Comparison of ENCODE assay signal across 12 cellular contexts in the genomic region with DNA sequence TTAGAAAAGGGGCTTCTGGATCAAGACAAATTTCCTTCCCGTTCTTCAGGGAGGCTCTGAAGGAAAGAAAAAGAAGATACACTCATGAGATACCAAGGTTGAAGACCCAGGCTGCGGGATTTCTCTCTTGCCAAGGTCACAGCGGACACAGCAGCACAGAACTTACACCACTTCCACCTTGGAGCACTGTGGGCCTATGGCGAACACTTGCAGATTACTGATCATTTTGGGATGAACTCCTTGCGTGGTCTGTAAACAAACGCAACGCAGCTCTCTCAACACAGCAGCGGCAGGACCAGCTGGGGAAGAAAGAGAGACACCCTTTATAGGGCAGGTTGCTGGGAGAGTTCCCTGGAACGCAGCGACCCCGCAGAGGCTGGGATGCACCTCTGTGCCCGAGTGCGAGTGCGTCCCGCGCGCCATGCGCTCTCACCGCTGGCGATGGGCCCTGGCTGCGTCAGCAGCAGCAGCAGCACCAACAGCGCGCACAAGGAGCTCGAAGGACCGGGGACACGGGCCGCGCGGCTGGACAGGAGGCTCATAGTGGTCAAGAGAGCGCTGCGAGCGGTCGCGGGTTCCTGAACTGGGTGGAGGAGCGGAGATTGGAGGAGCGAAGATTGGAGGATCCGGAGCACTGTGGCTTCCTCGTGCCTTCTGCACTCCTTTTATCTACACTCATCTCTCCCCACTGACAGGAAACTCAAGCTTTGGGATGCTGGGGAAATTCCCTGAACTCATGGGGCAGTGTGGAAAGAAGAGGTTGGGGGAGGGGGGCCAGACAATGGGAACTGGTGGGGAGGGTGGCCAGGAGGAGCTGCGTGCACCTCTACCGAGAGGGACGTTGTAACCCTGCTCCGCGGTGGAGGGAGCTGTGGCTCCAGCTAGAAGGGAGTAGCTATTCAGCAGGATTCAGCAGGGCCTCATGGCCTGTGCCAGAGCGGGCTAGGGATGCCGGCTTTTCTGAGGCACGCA. TPM values are rescaled to one million over a fixed set of nuclear protein-coding genes. Genes with fewer than 3 reads are reported as not detected.
DNase-seq lines count a peak whose midpoint lies in the region; ATAC-seq, FAIRE-seq and TF ChIP-seq lines count a peak whose summit lies in the region.
"Had no signal": no experiment of that assay in that cellular context is flagged by ENCODE, and none has a peak within 500 bp of the region (broad histone marks: within the 10 kb centered on the region; RNA-seq: fewer than 3 reads in every experiment).

A gene (minus strand): TSS at position 638 of the 972 bp plus-strand sequence. CDS start 96 bp downstream, at position 542.

- H3K27ac Mint-ChIP-seq in CD14-positive monocyte, result peak within 1 kb of the TSS in 2 of 7 donors; percentile 54 to 75

- H3K4me3 Mint-ChIP-seq in CD14-positive monocyte, result peak within 1 kb of the TSS; percentile 67 to 93

- 7 to 8% methylated on average over 46 of the region's 46 CpGs for WGBS in heart right ventricle, 2 donors

- FAIRE-seq in frontal cortex (lab: Jason Lieb, UNC), result no peak

- TF ChIP-seq CTCF in CD14-positive monocyte (IDR thresholded peaks at IDR 0.05) (no peak), heart right ventricle (IDR thresholded peaks at IDR 0.05) (peak in 5 of 9 donors; percentile 25 to 47 (median 30))

- H3K27ac ChIP-seq in heart right ventricle, result peak within 1 kb of the TSS in 1 of 10 donors; percentile 49

- peaks cover 0 to 4% (median 1%) of the 10 kb centered on the region in 7 donors for H3K9me3 Mint-ChIP-seq in CD14-positive monocyte

- H3K27me3 Mint-ChIP-seq in CD14-positive monocyte (ENCODE audit: low read depth in 3 of 3), result peaks cover 12 to 27% (median 23%) of the 10 kb centered on the region in 3 donors

- intact Hi-C loops in CD14-positive monocyte (cut with micrococcal nuclease) (no loop called here), heart right ventricle (cut with DNase I) (no loop called here)

- H3K9me3 ChIP-seq in heart right ventricle, result no peaks in the 10 kb centered on the region

- peaks cover 0 to 13% (median 5%) of the 10 kb centered on the region in 9 donors for H3K4me1 ChIP-seq in heart right ventricle

- DNase-seq in CD14-positive monocyte (ENCODE audit: low spot score), result no peak
- DNase-seq in astrocyte of the hippocampus (ENCODE audit: low read depth, low spot score), result peak; percentile 67
- DNase-seq in heart right ventricle, result peak; percentile 18 to 26
- DNase-seq in occipital lobe (lab: John Stamatoyannopoulos, UW), result peak; percentile 13
- DNase-seq in frontal cortex (ENCODE audit: low spot score in 2 of 2), result no peak
- no peak for DNase-seq in NCI-H2029 treated with DMSO at 0.1 percent for 48 hours (lab: John Stamatoyannopoulos, UW)
- no peak for DNase-seq in NCI-H128 (lab: John Stamatoyannopoulos, UW; ENCODE audit: unreplicated experiment)
- DNase-seq: activated CD4-positive, alpha-beta T cell treated with anti-CD3 and anti-CD28 coated beads, Interleukin-2, amount 50 U/mL, for 4 hours; foreskin melanocyte; NCI-H1105; stimulated activated CD8-positive, alpha-beta memory T cell treated with anti-CD3 and anti-CD28 coated beads, Interleukin-4, amount 100 ng/mL, for 48 hours had no signal

- H3K4me3 ChIP-seq in heart right ventricle, result peak within 1 kb of the TSS in 9 of 10 donors; percentile 15 to 47 (median 42)

- no peaks in the 10 kb centered on the region for H3K36me3 Mint-ChIP-seq in CD14-positive monocyte

- H3K4me1 Mint-ChIP-seq in CD14-positive monocyte, result peaks cover 10% of the 10 kb centered on the region

- ATAC-seq in heart right ventricle (peak; percentile 62 to 89 (median 78)), GM18867 (IDR thresholded peaks at IDR 0.05; ENCODE audit: unreplicated experiment) (no peak)

- H3K27me3 ChIP-seq in heart right ventricle, result peaks cover 0 to 42% (median 32%) of the 10 kb centered on the region in 7 donors

- no peaks in the 10 kb centered on the region for H3K36me3 ChIP-seq in heart right ventricle

RNA-seq across cellular contexts. Expression of the gene that starts here (rescaled TPM):
- polyA plus RNA-seq in CD14-positive monocyte (under 1 TPM in 1 of 2 donors, not detected in 1; 0.15 TPM), heart right ventricle (under 1 TPM; 0.07 to 0.09 TPM)
- total RNA-seq in heart right ventricle (under 1 TPM in 3 of 10 donors, not detected in 7; 0.15 to 0.25 (median 0.18) TPM), occipital lobe (0.16 TPM), frontal cortex (not detected)

Comparison
In these comparisons a context has a peak if more than half of its experiments do, and no peak if none do; other contexts are left out.
1. Peak in DNase-seq, ATAC-seq and H3K4me3 ChIP-seq in heart right ventricle; RNA of the gene not detected or under 1 TPM.
2. Peak in DNase-seq in occipital lobe; RNA of the gene not detected or under 1 TPM.